In genomic region chr2:79833235-79833878, GRCh38 we compare ENCODE assay signal across 27 cellular contexts.
A peak's percentile ranks its signal among the peaks of the same experiment; 100 is the strongest.
DNase-seq lines count a peak whose midpoint lies in the region; ATAC-seq and TF ChIP-seq lines count a peak whose summit lies in the region.
"Had no signal": no experiment of that assay in that cellular context is flagged by ENCODE, and none has a peak within 500 bp of the region (broad histone marks: within the 10 kb centered on the region; RNA-seq: fewer than 3 reads in every experiment).

No MANE protein-coding gene starts in this region.

- ATAC-seq in GM23338: peak; percentile 63
- ATAC-seq in stimulated activated naive B cell treated with anti-CD40 and anti-IgM and Interleukin-4, amounts not matched to agents 10 μg/mL and 1 μg/mL and 100 μg/mL, for 72 hours (replicated peaks): no peak
- ATAC-seq: activated CD4-positive, CD25-positive, alpha-beta regulatory T cell treated with anti-CD3 and anti-CD28 coated beads, Interleukin-2, amount 50 U/mL, for 24 hours; activated naive CD4-positive, alpha-beta T cell treated with anti-CD3 and anti-CD28 coated beads, Interleukin-2, amount 50 U/mL, for 72 hours; natural killer cell; right cardiac atrium had no signal

- H3K36me3 ChIP-seq in GM23338 (ENCODE audit: insufficient read depth): no peaks in the 10 kb centered on the region
- no peaks in the 10 kb centered on the region for H3K36me3 ChIP-seq in iPS DF 6.9 (ENCODE audit: control insufficient read depth, insufficient read depth, low read length)
- H3K36me3 ChIP-seq: cardiac muscle cell, pancreas, spleen, upper lobe of left lung had no signal

- peak overlapping the region; percentile 98 for H3K27ac Mint-ChIP-seq in GM23338
- peak overlapping the region in 4 of 5 experiments; percentile 74 to 95 (median 90) for H3K27ac Mint-ChIP-seq in brain
- no peak overlapping the region for H3K27ac Mint-ChIP-seq in stimulated activated naive B cell treated with anti-CD40 and anti-IgM and Interleukin-4, amounts not matched to agents 10 μg/mL and 1 μg/mL and 100 μg/mL, for 72 hours
- H3K27ac Mint-ChIP-seq: activated CD4-positive, alpha-beta memory T cell treated with anti-CD3 and anti-CD28 coated beads, Interleukin-2, amount 10 ng/mL, durations not matched to agents 7 days and 5 days; activated naive CD4-positive, alpha-beta T cell treated with anti-CD3 and anti-CD28 coated beads, Interleukin-2, amount 50 U/mL, for 72 hours; natural killer cell had no signal

- H3K4me3 ChIP-seq in GM23338 (peak overlapping the region; percentile 0; the same call in 1 of the 2 replicates), iPS DF 6.9 (ENCODE audit: low read length) (no peak overlapping the region)
- H3K4me3 ChIP-seq: cardiac muscle cell, pancreas, spleen, upper lobe of left lung had no signal

- no peaks in the 10 kb centered on the region for H3K9me2 ChIP-seq in GM23338 (ENCODE audit: insufficient read depth)

- H3K27ac ChIP-seq in GM23338 (ENCODE audit: low read depth) (peak overlapping the region; percentile 94), iPS DF 6.9 (ENCODE audit: low read length) (peak overlapping the region; percentile 77)
- H3K27ac ChIP-seq: cardiac muscle cell, pancreas, RWPE1, spleen, upper lobe of left lung had no signal

- no peaks in the 10 kb centered on the region for H4K20me1 ChIP-seq in GM23338 (replicated peaks; ENCODE audit: insufficient read depth)

- no peaks in the 10 kb centered on the region for H3K27me3 ChIP-seq in GM23338 (ENCODE audit: insufficient read depth)
- no peaks in the 10 kb centered on the region for H3K27me3 ChIP-seq in iPS DF 6.9 (ENCODE audit: control insufficient read depth, insufficient read depth, low read length)
- H3K27me3 ChIP-seq: cardiac muscle cell, pancreas, spleen, upper lobe of left lung had no signal

- H3K9me3 ChIP-seq in iPS DF 6.9 (ENCODE audit: control insufficient read depth, insufficient read depth, low read length): no peaks in the 10 kb centered on the region
- H3K9me3 ChIP-seq: Caco-2, pancreas, spleen, upper lobe of left lung had no signal

- DNase-seq in GM23338 (ENCODE audit: low spot score): peak; percentile 60
- DNase-seq in iPS DF 6.9 (ENCODE audit: low read depth, low spot score): no peak
- DNase-seq in pons (ENCODE audit: low spot score): peak; percentile 71
- no peak for DNase-seq in stimulated activated naive B cell treated with anti-CD40 and anti-IgM and Interleukin-4, amounts not matched to agents 10 μg/mL and 1 μg/mL and 100 μg/mL, for 72 hours
- DNase-seq in dedifferentiated amniotic fluid mesenchymal stem cell (ENCODE audit: extremely low spot score): no peak
- DNase-seq in Kasumi-1 (lab: John Stamatoyannopoulos, UW): no peak
- no peak for DNase-seq in NCI-H774 (lab: John Stamatoyannopoulos, UW)
- DNase-seq: activated CD4-positive, alpha-beta memory T cell treated with anti-CD3 and anti-CD28 coated beads, Interleukin-2, amount 10 ng/mL, durations not matched to agents 7 days and 5 days; activated CD8-positive, alpha-beta memory T cell treated with anti-CD3 and anti-CD28 coated beads, Interleukin-2, amount 50 U/mL, for 48 hours; Caco-2; cortex of kidney; DND-41; kidney; natural killer cell; NCI-H1048; NCI-H1694 treated with DMSO at 0.1 percent for 48 hours; NCI-H524 treated with DMSO at 0.1 percent for 48 hours; pancreas; right cardiac atrium; spleen; T-helper 1 cell; upper lobe of left lung had no signal

- H3K4me3 Mint-ChIP-seq in GM23338 (0 out of 3 replicates have a peak overlapping the region, but pooled peaks have one; percentile 18), brain (peak overlapping the region in 2 of 5 experiments; percentile 23 to 61)
- H3K4me3 Mint-ChIP-seq in stimulated activated naive B cell treated with anti-CD40 and anti-IgM and Interleukin-4, amounts not matched to agents 10 μg/mL and 1 μg/mL and 100 μg/mL, for 72 hours: no peak overlapping the region
- H3K4me3 Mint-ChIP-seq: activated CD4-positive, alpha-beta memory T cell treated with anti-CD3 and anti-CD28 coated beads, Interleukin-2, amount 10 ng/mL, durations not matched to agents 7 days and 5 days; natural killer cell had no signal

- H3K4me1 Mint-ChIP-seq in GM23338 (peaks cover 51% of the 10 kb centered on the region), brain (peaks cover 38% of the 10 kb centered on the region)
- no peaks in the 10 kb centered on the region for H3K4me1 Mint-ChIP-seq in stimulated activated naive B cell treated with anti-CD40 and anti-IgM and Interleukin-4, amounts not matched to agents 10 μg/mL and 1 μg/mL and 100 μg/mL, for 72 hours
- H3K4me1 Mint-ChIP-seq: activated CD4-positive, alpha-beta memory T cell treated with anti-CD3 and anti-CD28 coated beads, Interleukin-2, amount 10 ng/mL, durations not matched to agents 7 days and 5 days; natural killer cell had no signal

- H3K9me3 Mint-ChIP-seq in GM23338 (no peaks in the 10 kb centered on the region; the same call in 2 of the 3 replicates), brain (peaks cover 0 to 4% (median 0%) of the 10 kb centered on the region in 5 experiments)
- H3K9me3 Mint-ChIP-seq in stimulated activated naive B cell treated with anti-CD40 and anti-IgM and Interleukin-4, amounts not matched to agents 10 μg/mL and 1 μg/mL and 100 μg/mL, for 72 hours: peaks cover 0 to 3% of the 10 kb centered on the region in 2 donors

- TF ChIP-seq CTCF in GM23338 (conservative IDR thresholded peaks at IDR 0.05; ENCODE audit: low read depth in 2 of 2): no peak
- TF ChIP-seq CTCF in brain (conservative IDR thresholded peaks at IDR 0.05): no peak

- no peaks in the 10 kb centered on the region for H3K79me2 ChIP-seq in GM23338 (replicated peaks; ENCODE audit: insufficient read depth)

- peaks cover 44% of the 10 kb centered on the region for H3K4me1 ChIP-seq in GM23338 (ENCODE audit: insufficient read depth)
- peaks cover 2% of the 10 kb centered on the region; the same call in 1 of the 2 replicates for H3K4me1 ChIP-seq in iPS DF 6.9 (ENCODE audit: control insufficient read depth, insufficient read depth, low read length)
- H3K4me1 ChIP-seq: Caco-2, pancreas, spleen, upper lobe of left lung had no signal

- peak overlapping the region; percentile 22 for H3K4me2 ChIP-seq in GM23338

- no peak overlapping the region for H2AFZ ChIP-seq in GM23338

- H3K36me3 Mint-ChIP-seq in GM23338 (ENCODE audit: low read depth) (no peaks in the 10 kb centered on the region; the same call in 2 of the 3 replicates), brain (no peaks in the 10 kb centered on the region)
- H3K36me3 Mint-ChIP-seq in stimulated activated naive B cell treated with anti-CD40 and anti-IgM and Interleukin-4, amounts not matched to agents 10 μg/mL and 1 μg/mL and 100 μg/mL, for 72 hours: no peaks in the 10 kb centered on the region
- H3K36me3 Mint-ChIP-seq: activated naive CD4-positive, alpha-beta T cell treated with anti-CD3 and anti-CD28 coated beads, Interleukin-2, amount 50 U/mL, for 72 hours had no signal

- peaks cover 2% of the 10 kb centered on the region for H3K27me3 Mint-ChIP-seq in GM23338 (ENCODE audit: insufficient read depth, low read depth, poor library complexity)
- no peaks in the 10 kb centered on the region for H3K27me3 Mint-ChIP-seq in brain
- H3K27me3 Mint-ChIP-seq in stimulated activated naive B cell treated with anti-CD40 and anti-IgM and Interleukin-4, amounts not matched to agents 10 μg/mL and 1 μg/mL and 100 μg/mL, for 72 hours: no peaks in the 10 kb centered on the region
- H3K27me3 Mint-ChIP-seq: activated CD4-positive, alpha-beta memory T cell treated with anti-CD3 and anti-CD28 coated beads, Interleukin-2, amount 10 ng/mL, durations not matched to agents 7 days and 5 days had no signal

- no CpG with 5 or more reads among the region's 1 CpG for WGBS in iPS DF 6.9 (ENCODE audit: insufficient coverage, insufficient read length)

- no peaks in the 10 kb centered on the region for H3F3A ChIP-seq in GM23338 (replicated peaks; ENCODE audit: low read depth)

TF ChIP-seq in GM23338, 12 proteins besides CTCF, POLR2A, EP300 and RAD21 (continues in another document):
- no peak for TF ChIP-seq NANOG (IDR thresholded peaks at IDR 0.05; ENCODE audit: borderline replicate concordance)
- no peak for TF ChIP-seq ZNF114 (CRISPR knock-in tag; IDR thresholded peaks at IDR 0.05)
- no peak for TF ChIP-seq CREB1 (CRISPR knock-in tag; IDR thresholded peaks at IDR 0.05; ENCODE audit: low read depth)
- no peak for TF ChIP-seq ZNF331 (CRISPR knock-in tag; IDR thresholded peaks at IDR 0.05; ENCODE audit: low read depth)
- no peak for TF ChIP-seq EZH2phosphoT487 (IDR thresholded peaks at IDR 0.05; ENCODE audit: unreplicated experiment)
- TF ChIP-seq ETS1 (IDR thresholded peaks at IDR 0.05): no peak
- no peak for TF ChIP-seq JUNB (IDR thresholded peaks at IDR 0.05; ENCODE audit: unreplicated experiment)
- TF ChIP-seq STAT1 (IDR thresholded peaks at IDR 0.05; ENCODE audit: unreplicated experiment): no peak
- no peak for TF ChIP-seq POLR2AphosphoS5 (IDR thresholded peaks at IDR 0.05; ENCODE audit: low read depth)
- TF ChIP-seq EZH2 (IDR thresholded peaks at IDR 0.05; ENCODE audit: low read depth, unreplicated experiment): no peak

Comparison
In these comparisons a context has a peak if more than half of its experiments do, and no peak if none do; other contexts are left out.
1. DNase-seq: peak in GM23338 (single experiment) and pons (single experiment); none in iPS DF 6.9 (single experiment), stimulated activated naive B cell treated with anti-CD40 and anti-IgM and Interleukin-4, amounts not matched to agents 10 μg/mL and 1 μg/mL and 100 μg/mL, for 72 hours (single experiment), dedifferentiated amniotic fluid mesenchymal stem cell (single experiment), Kasumi-1 (0 of 2) and NCI-H774 (single experiment).